In genomic region chrX:13014111-13015094, GRCh38 we compare ENCODE assay signal across 9 cellular contexts. TPM values are rescaled to one million over a fixed set of nuclear protein-coding genes. Genes with fewer than 3 reads are reported as not detected.
DNase-seq lines count a peak whose midpoint lies in the region; ATAC-seq lines count a peak whose summit lies in the region.
"Had no signal": no experiment of that assay in that cellular context is flagged by ENCODE, and none has a peak within 500 bp of the region (broad histone marks: within the 10 kb centered on the region; RNA-seq: fewer than 3 reads in every experiment).

No MANE protein-coding gene starts in this region.

- ATAC-seq in GM18867 (IDR thresholded peaks at IDR 0.05; ENCODE audit: unreplicated experiment): peak; percentile 21
- ATAC-seq in HG02588 (IDR thresholded peaks at IDR 0.05; ENCODE audit: unreplicated experiment): peak; percentile 18
- no peak for ATAC-seq in esophagus mucosa
- ATAC-seq: GM23338 had no signal

- H2BK15ac ChIP-seq in mesenchymal stem cell (ENCODE audit: low read depth, poor library complexity, severe bottlenecking) (no peak overlapping the region), neuronal stem cell (ENCODE audit: low read length) (no peak overlapping the region)

- H2BK120ac ChIP-seq in mesenchymal stem cell (ENCODE audit: low read depth, low read length): peak overlapping the region; percentile 19
- H2BK120ac ChIP-seq in neuronal stem cell (ENCODE audit: low read depth, low read length): no peak overlapping the region

- H2BK12ac ChIP-seq in mesenchymal stem cell (ENCODE audit: low read length in 2 of 2): no peak overlapping the region
- no peak overlapping the region for H2BK12ac ChIP-seq in neuronal stem cell (ENCODE audit: low read length)

- H2AK5ac ChIP-seq in mesenchymal stem cell (ENCODE audit: low read length, severe bottlenecking) (no peak overlapping the region), neuronal stem cell (ENCODE audit: low read depth, low read length) (no peak overlapping the region)

- H3K4ac ChIP-seq in mesenchymal stem cell (ENCODE audit: low read depth in 1 of 2, low read length in 2 of 2): no peak overlapping the region
- no peak overlapping the region for H3K4ac ChIP-seq in neuronal stem cell (ENCODE audit: low read length)

- DNase-seq in SJCRH30 (no peak), mesenchymal stem cell (no peak), NCI-H2171 (lab: John Stamatoyannopoulos, UW) (no peak), neuronal stem cell (ENCODE audit: low spot score) (no peak)
- DNase-seq in stimulated activated CD4-positive, alpha-beta T cell treated with anti-CD3 and anti-CD28 coated beads, Interleukin-15, amount 100 ng/mL, for 24 hours: no peak

- H4K8ac ChIP-seq in mesenchymal stem cell (ENCODE audit: low read length): no peak overlapping the region
- H4K8ac ChIP-seq in neuronal stem cell (ENCODE audit: low read depth, low read length): no peak overlapping the region

- H3K27me3 ChIP-seq in SJCRH30: no peaks in the 10 kb centered on the region
- H3K27me3 ChIP-seq in mesenchymal stem cell (ENCODE audit: control insufficient read depth in 1 of 2, insufficient read depth in 1 of 2, low read length in 2 of 2): no peaks in the 10 kb centered on the region
- no peaks in the 10 kb centered on the region for H3K27me3 ChIP-seq in neuronal stem cell (ENCODE audit: control insufficient read depth in 3 of 3, insufficient read depth in 3 of 3, low read depth in 1 of 3, low read length in 3 of 3)

- H4K91ac ChIP-seq in mesenchymal stem cell (ENCODE audit: low read length) (no peak overlapping the region), neuronal stem cell (ENCODE audit: low read depth, low read length, poor library complexity) (no peak overlapping the region)

- H3K23ac ChIP-seq in mesenchymal stem cell (ENCODE audit: low read length in 2 of 2): no peak overlapping the region
- no peak overlapping the region for H3K23ac ChIP-seq in neuronal stem cell (ENCODE audit: low read depth, low read length, poor library complexity)

- H3K79me1 ChIP-seq in mesenchymal stem cell (replicated peaks; ENCODE audit: low read length, poor library complexity, severe bottlenecking) (no peaks in the 10 kb centered on the region), neuronal stem cell (ENCODE audit: low read depth, low read length) (no peaks in the 10 kb centered on the region)

- H3K27ac ChIP-seq in SJCRH30 (peak overlapping the region; percentile 75), mesenchymal stem cell (ENCODE audit: low read length, poor library complexity, severe bottlenecking) (no peak overlapping the region), neuronal stem cell (replicated peaks; ENCODE audit: low read length) (no peak overlapping the region)

- 24% methylated on average over 5 of the region's 7 CpGs for WGBS in mesenchymal stem cell
- no CpG with 5 or more reads among the region's 7 CpGs for WGBS in neuronal stem cell (ENCODE audit: extremely low coverage in 2 of 2, insufficient read length in 2 of 2, insufficient replicate concordance in 1 of 2), 2 donors

- H3K9ac ChIP-seq in mesenchymal stem cell (ENCODE audit: low read length) (no peak overlapping the region), neuronal stem cell (ENCODE audit: low read depth, low read length, poor library complexity) (no peak overlapping the region)

- H3K4me1 ChIP-seq in SJCRH30: peaks cover 49% of the 10 kb centered on the region
- peaks cover 2% of the 10 kb centered on the region for H3K4me1 ChIP-seq in mesenchymal stem cell (ENCODE audit: control insufficient read depth, insufficient read depth, low read depth, low read length)
- peaks cover 0 to 3% of the 10 kb centered on the region in 2 donors for H3K4me1 ChIP-seq in neuronal stem cell (ENCODE audit: control insufficient read depth in 2 of 2, insufficient read depth in 1 of 2, low read depth in 1 of 2, low read length in 2 of 2)

- no peak overlapping the region; the same call in 1 of the 2 replicates for H3K4me3 ChIP-seq in SJCRH30
- H3K4me3 ChIP-seq in mesenchymal stem cell (ENCODE audit: insufficient read depth in 1 of 2, low read depth in 1 of 2, low read length in 2 of 2): no peak overlapping the region
- H3K4me3 ChIP-seq in neuronal stem cell (ENCODE audit: low read length in 2 of 2): no peak overlapping the region
- H3K4me3 ChIP-seq: GM23338 had no signal

- H3K9me3 ChIP-seq in SJCRH30 (replicated peaks): no peaks in the 10 kb centered on the region
- no peaks in the 10 kb centered on the region for H3K9me3 ChIP-seq in mesenchymal stem cell (ENCODE audit: control insufficient read depth, low read length)
- no peaks in the 10 kb centered on the region for H3K9me3 ChIP-seq in neuronal stem cell (replicated peaks in 1 of 2; ENCODE audit: control insufficient read depth in 2 of 2, insufficient read depth in 1 of 2, low read depth in 1 of 2, low read length in 2 of 2)

- H2BK5ac ChIP-seq in mesenchymal stem cell (ENCODE audit: low read depth, low read length, poor library complexity, severe bottlenecking): no peak overlapping the region
- H2BK5ac ChIP-seq in neuronal stem cell (ENCODE audit: low read length): no peak overlapping the region

- H3K14ac ChIP-seq in mesenchymal stem cell (ENCODE audit: low read length in 2 of 2) (no peak overlapping the region), neuronal stem cell (ENCODE audit: low read length) (no peak overlapping the region)

- H3K36me3 ChIP-seq in SJCRH30 (no peaks in the 10 kb centered on the region), mesenchymal stem cell (ENCODE audit: control insufficient read depth in 1 of 2, insufficient read depth in 2 of 2, low read depth in 1 of 2, low read length in 2 of 2) (no peaks in the 10 kb centered on the region), neuronal stem cell (replicated peaks in 1 of 2; ENCODE audit: control insufficient read depth in 2 of 2, insufficient read depth in 2 of 2, low read length in 2 of 2) (no peaks in the 10 kb centered on the region)

- H3K4me2 ChIP-seq in mesenchymal stem cell (ENCODE audit: low read length, poor library complexity, severe bottlenecking): no peak overlapping the region
- H3K4me2 ChIP-seq in neuronal stem cell (ENCODE audit: insufficient read depth, low read length, poor library complexity, severe bottlenecking): no peak overlapping the region
- H3K4me2 ChIP-seq: GM23338 had no signal

- no peak overlapping the region for H2AFZ ChIP-seq in mesenchymal stem cell (ENCODE audit: low read depth, low read length)
- no peak overlapping the region for H2AFZ ChIP-seq in neuronal stem cell (ENCODE audit: low read length)
- H2AFZ ChIP-seq: GM23338 had no signal

- peak overlapping the region in 1 of 2 experiments; percentile 43 for H3K18ac ChIP-seq in mesenchymal stem cell (ENCODE audit: low read depth in 1 of 2, low read length in 2 of 2)
- no peak overlapping the region for H3K18ac ChIP-seq in neuronal stem cell (ENCODE audit: low read length)

RNA-seq across cellular contexts. Expression of gene FAM9C, which starts 30.0 kb away (rescaled TPM):
- 0.16 and 0.20 TPM in 2 replicates for total RNA-seq in SJCRH30 (2014; rRNA removed; shearing (Covaris generic))
- polyA plus RNA-seq in mesenchymal stem cell (2013, experiment 1 of 2): 0.07 TPM
- polyA plus RNA-seq in mesenchymal stem cell (2013, experiment 2 of 2): 0.04 TPM
- not detected for total RNA-seq in esophagus mucosa
- polyA plus RNA-seq in neuronal stem cell (2013, experiment 1 of 2): not detected
- not detected for polyA plus RNA-seq in neuronal stem cell (2013, experiment 2 of 2)
- total RNA-seq: GM23338 had no signal

RNA-seq across cellular contexts. Expression of gene TMSB4X, which starts 39.5 kb away (rescaled TPM):
- 1,274 and 1,377 TPM in 2 replicates for total RNA-seq in SJCRH30 (2014; rRNA removed; shearing (Covaris generic))
- polyA plus RNA-seq in mesenchymal stem cell (2013, experiment 1 of 2): 9,006 TPM
- polyA plus RNA-seq in mesenchymal stem cell (2013, experiment 2 of 2): 8,811 TPM
- 1,041 TPM for total RNA-seq in esophagus mucosa
- polyA plus RNA-seq in neuronal stem cell (2013, experiment 1 of 2): 3,189 TPM
- 3,111 TPM for polyA plus RNA-seq in neuronal stem cell (2013, experiment 2 of 2)
